ENCODE assay signal across 1 cellular context in genomic region chr17:82062076-82062983, GRCh38.
TF ChIP-seq lines count a peak whose summit lies in the region.

No MANE protein-coding gene starts in this region.

TF ChIP-seq in HepG2, 621 proteins besides CTCF, POLR2A, EP300 and RAD21 (continues in another document):
- TF ChIP-seq BRF2 (CRISPR knock-in tag; IDR thresholded peaks at IDR 0.05) = no peak
- no peak for TF ChIP-seq POLR2AphosphoS5 (IDR thresholded peaks at IDR 0.05; ENCODE audit: low read depth, low read length)
- 0 out of 2 replicates have a peak, but pooled peaks have one; percentile 19 for TF ChIP-seq HOXA3 (CRISPR knock-in tag; IDR thresholded peaks at IDR 0.05)
- TF ChIP-seq ZNF407 (CRISPR knock-in tag; IDR thresholded peaks at IDR 0.05; ENCODE audit: not compliant biosample characterization) = no peak
- TF ChIP-seq ZUFSP (CRISPR knock-in tag; IDR thresholded peaks at IDR 0.05; ENCODE audit: borderline replicate concordance) = no peak
- TF ChIP-seq ZNF761 (CRISPR knock-in tag; conservative IDR thresholded peaks at IDR 0.05) = no peak
- peak; percentile 35; the same call in 1 of the 2 replicates for TF ChIP-seq ZNF687 (CRISPR knock-in tag; IDR thresholded peaks at IDR 0.05)
- TF ChIP-seq ZNF570 (CRISPR knock-in tag; IDR thresholded peaks at IDR 0.05; ENCODE audit: borderline replicate concordance) = no peak
- no peak for TF ChIP-seq SMAD3 (CRISPR knock-in tag; IDR thresholded peaks at IDR 0.05)
- 0 out of 2 replicates have a peak, but pooled peaks have one; percentile 25 for TF ChIP-seq ZNF329 (CRISPR knock-in tag; IDR thresholded peaks at IDR 0.05; ENCODE audit: low read depth)
- TF ChIP-seq FUBP1 (CRISPR knock-in tag; IDR thresholded peaks at IDR 0.05; ENCODE audit: borderline replicate concordance) = no peak
- TF ChIP-seq ZNF251 (CRISPR knock-in tag; IDR thresholded peaks at IDR 0.05) = no peak
- TF ChIP-seq NFYB (CRISPR knock-in tag; IDR thresholded peaks at IDR 0.05) = no peak
- peak; percentile 83 for TF ChIP-seq ZBTB33 (CRISPR knock-in tag; IDR thresholded peaks at IDR 0.05)
- TF ChIP-seq MED1 (CRISPR knock-in tag; IDR thresholded peaks at IDR 0.05) = 0 out of 2 replicates have a peak, but pooled peaks have one; percentile 19
- TF ChIP-seq ZNF768 (CRISPR knock-in tag; IDR thresholded peaks at IDR 0.05) = 0 out of 2 replicates have a peak, but pooled peaks have one; percentile 17
- no peak for TF ChIP-seq MXD4 (CRISPR knock-in tag; IDR thresholded peaks at IDR 0.05)
- TF ChIP-seq ZNF841 (CRISPR knock-in tag; IDR thresholded peaks at IDR 0.05; ENCODE audit: borderline replicate concordance) = no peak
- no peak for TF ChIP-seq ATF2 (CRISPR knock-in tag; IDR thresholded peaks at IDR 0.05)
- TF ChIP-seq ARID4A (CRISPR knock-in tag; IDR thresholded peaks at IDR 0.05; ENCODE audit: borderline replicate concordance) = peak; percentile 15
- no peak for TF ChIP-seq REL (CRISPR knock-in tag; conservative IDR thresholded peaks at IDR 0.05)
- peak; percentile 30; the same call in 1 of the 2 replicates for TF ChIP-seq NFKB2 (CRISPR knock-in tag; IDR thresholded peaks at IDR 0.05; ENCODE audit: borderline replicate concordance)
- TF ChIP-seq AGO1 (IDR thresholded peaks at IDR 0.05; ENCODE audit: low read depth, low read length, poor library complexity, severe bottlenecking) = peak; percentile 75
- no peak for TF ChIP-seq HDAC1 (CRISPR knock-in tag; IDR thresholded peaks at IDR 0.05)
- no peak for TF ChIP-seq NR2C2 (CRISPR knock-in tag; IDR thresholded peaks at IDR 0.05; ENCODE audit: borderline replicate concordance)
- TF ChIP-seq ZKSCAN5 (CRISPR knock-in tag; IDR thresholded peaks at IDR 0.05) = no peak
